In the genomic region with DNA sequence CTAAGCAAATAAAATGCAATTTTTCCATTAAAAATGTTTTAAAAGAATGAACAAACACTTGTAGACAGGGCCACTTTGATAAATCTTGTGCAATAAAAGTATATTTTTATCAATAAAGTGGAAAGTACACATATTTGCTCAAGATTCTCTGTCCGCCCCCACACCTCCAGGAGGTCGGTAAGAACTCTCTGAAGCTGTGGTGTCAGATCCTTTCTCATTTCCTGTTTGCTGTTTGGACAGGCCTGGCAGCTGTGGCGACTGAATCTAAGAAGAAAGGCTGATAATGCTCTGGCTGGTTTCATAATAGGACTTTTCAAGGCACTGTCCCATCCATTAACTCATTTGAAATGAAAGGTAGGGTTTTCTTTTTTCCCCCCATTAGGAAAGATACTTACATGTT, we compare ENCODE assay signal across 1 cellular context.
TF ChIP-seq lines count a peak whose summit lies in the region.

No MANE protein-coding gene starts in this region.

TF ChIP-seq in K562, 482 proteins besides CTCF, POLR2A, EP300 and RAD21 (continued from another document):
- TF ChIP-seq, protein P1, sequence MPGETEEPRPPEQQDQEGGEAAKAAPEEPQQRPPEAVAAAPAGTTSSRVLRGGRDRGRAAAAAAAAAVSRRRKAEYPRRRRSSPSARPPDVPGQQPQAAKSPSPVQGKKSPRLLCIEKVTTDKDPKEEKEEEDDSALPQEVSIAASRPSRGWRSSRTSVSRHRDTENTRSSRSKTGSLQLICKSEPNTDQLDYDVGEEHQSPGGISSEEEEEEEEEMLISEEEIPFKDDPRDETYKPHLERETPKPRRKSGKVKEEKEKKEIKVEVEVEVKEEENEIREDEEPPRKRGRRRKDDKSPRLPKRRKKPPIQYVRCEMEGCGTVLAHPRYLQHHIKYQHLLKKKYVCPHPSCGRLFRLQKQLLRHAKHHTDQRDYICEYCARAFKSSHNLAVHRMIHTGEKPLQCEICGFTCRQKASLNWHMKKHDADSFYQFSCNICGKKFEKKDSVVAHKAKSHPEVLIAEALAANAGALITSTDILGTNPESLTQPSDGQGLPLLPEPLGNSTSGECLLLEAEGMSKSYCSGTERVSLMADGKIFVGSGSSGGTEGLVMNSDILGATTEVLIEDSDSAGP (CRISPR knock-in tag; IDR thresholded peaks at IDR 0.05), result no peak
- TF ChIP-seq EGR1 (conservative IDR thresholded peaks at IDR 0.05), result 0 out of 2 replicates have a peak, but pooled peaks have one; percentile 54
